Comparison of ENCODE assay signal across 21 cellular contexts in genomic region chr5:133457956-133458355, GRCh38.
DNase-seq lines count a peak whose midpoint lies in the region; ATAC-seq and TF ChIP-seq lines count a peak whose summit lies in the region.
"Had no signal": no experiment of that assay in that cellular context is flagged by ENCODE, and none has a peak within 500 bp of the region (broad histone marks: within the 10 kb centered on the region; RNA-seq: fewer than 3 reads in every experiment).

No MANE protein-coding gene starts in this region.

- no peaks in the 10 kb centered on the region for H3K9me3 Mint-ChIP-seq in effector memory CD8-positive, alpha-beta T cell
- no peaks in the 10 kb centered on the region for H3K9me3 Mint-ChIP-seq in nephron
- H3K9me3 Mint-ChIP-seq: CD4-positive, CD25-positive, alpha-beta regulatory T cell had no signal

- no peaks in the 10 kb centered on the region for H3K36me3 ChIP-seq in tibial nerve
- H3K36me3 ChIP-seq in tibial artery = no peaks in the 10 kb centered on the region

- H3K27ac Mint-ChIP-seq in effector memory CD8-positive, alpha-beta T cell = no peak overlapping the region
- H3K27ac Mint-ChIP-seq in nephron = peak overlapping the region; percentile 54 to 79 (median 72)
- H3K27ac Mint-ChIP-seq: CD4-positive, CD25-positive, alpha-beta regulatory T cell had no signal

- ATAC-seq in effector memory CD8-positive, alpha-beta T cell (replicated peaks) = peak; percentile 33
- ATAC-seq: GM12878, HCT116, Right ventricle myocardium inferior had no signal

- WGBS in tibial nerve, 2 donors = 36 to 37% methylated on average over 5 of the region's 5 CpGs

- no peaks in the 10 kb centered on the region for H3K27me3 ChIP-seq in tibial nerve
- H3K27me3 ChIP-seq in tibial artery = no peaks in the 10 kb centered on the region

- TF ChIP-seq EP300 in tibial nerve (IDR thresholded peaks at IDR 0.05) = no peak

- H3K9me3 ChIP-seq in tibial nerve (no peaks in the 10 kb centered on the region), tibial artery (no peaks in the 10 kb centered on the region)

- peaks cover 5 to 7% of the 10 kb centered on the region in 2 donors for H3K27me3 Mint-ChIP-seq in effector memory CD8-positive, alpha-beta T cell
- H3K27me3 Mint-ChIP-seq in nephron (ENCODE audit: low read depth) = peaks cover 20% of the 10 kb centered on the region

- H3K27ac ChIP-seq in tibial nerve (no peak overlapping the region), tibial artery (no peak overlapping the region)
- H3K27ac ChIP-seq: KMS-11 had no signal

- no peak overlapping the region for H3K4me3 Mint-ChIP-seq in effector memory CD8-positive, alpha-beta T cell
- H3K4me3 Mint-ChIP-seq in nephron = no peak overlapping the region
- H3K4me3 Mint-ChIP-seq: CD4-positive, CD25-positive, alpha-beta regulatory T cell had no signal

- DNase-seq in SW480 (ENCODE audit: low spot score) (peak; percentile 52), tibial nerve (ENCODE audit: low spot score in 2 of 2) (no peak), H4 (ENCODE audit: low spot score) (no peak), tibial artery (no peak)
- DNase-seq in effector memory CD8-positive, alpha-beta T cell = no peak
- DNase-seq in central memory CD4-positive, alpha-beta T cell = no peak
- DNase-seq: CD4-positive, CD25-positive, alpha-beta regulatory T cell; DMS79 treated with DMSO at 0.1 percent for 48 hours; GOT3; IMR-90; NCI-H1092 treated with DMSO at 0.1 percent for 48 hours; NCI-H146; NCI-H2029; NCI-H226; NCI-H510A treated with DMSO at 0.1 percent for 48 hours; NCI-H748 treated with DMSO at 0.1 percent for 48 hours had no signal

- H3K4me3 ChIP-seq in tibial nerve = no peak overlapping the region
- no peak overlapping the region for H3K4me3 ChIP-seq in tibial artery
- H3K4me3 ChIP-seq: GM12878 had no signal

- intact Hi-C loops in tibial artery (cut with DNase I; ENCODE audit: low total_unique reads) = no loop called here

- H3K4me1 Mint-ChIP-seq in effector memory CD8-positive, alpha-beta T cell (ENCODE audit: low read depth in 2 of 2) = peaks cover 6 to 19% of the 10 kb centered on the region in 2 donors
- peaks cover 42% of the 10 kb centered on the region for H3K4me1 Mint-ChIP-seq in nephron
- H3K4me1 Mint-ChIP-seq: CD4-positive, CD25-positive, alpha-beta regulatory T cell had no signal

- TF ChIP-seq CTCF in nephron (IDR thresholded peaks at IDR 0.05; ENCODE audit: unreplicated experiment in 3 of 3) (no peak), tibial nerve (IDR thresholded peaks at IDR 0.05) (no peak), tibial artery (IDR thresholded peaks at IDR 0.05) (no peak)

- TF ChIP-seq POLR2A in tibial nerve (IDR thresholded peaks at IDR 0.05) = no peak

- H3K36me3 Mint-ChIP-seq in effector memory CD8-positive, alpha-beta T cell (ENCODE audit: insufficient read depth) = no peaks in the 10 kb centered on the region
- H3K36me3 Mint-ChIP-seq in nephron (ENCODE audit: low read depth) = no peaks in the 10 kb centered on the region
- H3K36me3 Mint-ChIP-seq: CD4-positive, CD25-positive, alpha-beta regulatory T cell had no signal

- H3K4me1 ChIP-seq in tibial nerve (no peaks in the 10 kb centered on the region), tibial artery (peaks cover 0 to 3% (median 0%) of the 10 kb centered on the region in 4 donors)

Comparison
In these comparisons a context has a peak if more than half of its experiments do, and no peak if none do; other contexts are left out.
1. H3K27ac Mint-ChIP-seq: peak in nephron (3 of 3); none in effector memory CD8-positive, alpha-beta T cell (0 of 2).